ENCODE assay signal across 8 cellular contexts in genomic region chr20:7859371-7859802, GRCh38.
DNase-seq lines count a peak whose midpoint lies in the region; ATAC-seq and TF ChIP-seq lines count a peak whose summit lies in the region.

No MANE protein-coding gene starts in this region.

- no peak overlapping the region for H3K4me3 ChIP-seq in vagina

- peaks cover 14% of the 10 kb centered on the region for H3K4me1 Mint-ChIP-seq in brain
- no peaks in the 10 kb centered on the region for H3K4me1 Mint-ChIP-seq in activated T-cell treated with anti-CD3 and anti-CD28 coated beads, Interleukin-2, amount 50 U/mL, for 4 hours (ENCODE audit: low read depth)

- TF ChIP-seq CTCF in brain (conservative IDR thresholded peaks at IDR 0.05) (peak; percentile 75 to 78), vagina (IDR thresholded peaks at IDR 0.05) (no peak)

- no peaks in the 10 kb centered on the region for H3K4me1 ChIP-seq in vagina

- peak overlapping the region in 1 of 5 experiments; percentile 6 for H3K27ac Mint-ChIP-seq in brain

- no peak for TF ChIP-seq POLR2A in vagina (IDR thresholded peaks at IDR 0.05)

- no peaks in the 10 kb centered on the region for H3K9me3 ChIP-seq in vagina

- ATAC-seq in HG03196 (IDR thresholded peaks at IDR 0.05; ENCODE audit: unreplicated experiment) (peak; percentile 64), GM19455 (IDR thresholded peaks at IDR 0.05; ENCODE audit: unreplicated experiment) (no peak)
- no peak for ATAC-seq in activated T-cell treated with anti-CD3 and anti-CD28 coated beads, Interleukin-2, amount 50 U/mL, for 4 hours

- H3K27me3 ChIP-seq in vagina = no peaks in the 10 kb centered on the region

- DNase-seq in EH (ENCODE audit: low read depth) = peak; percentile 68
- peak; percentile 38 to 63 for DNase-seq in NCI-H526 (lab: John Stamatoyannopoulos, UW)
- DNase-seq in left kidney (ENCODE audit: low read depth, low spot score) = peak; percentile 74
- no peak for DNase-seq in activated T-cell treated with anti-CD3 and anti-CD28 coated beads, Interleukin-2, amount 50 U/mL, for 4 hours
- DNase-seq in vagina (ENCODE audit: extremely low spot score in 2 of 2) = no peak

- intact Hi-C loops in vagina (cut with DNase I) = no loop called here

- no peaks in the 10 kb centered on the region for H3K36me3 Mint-ChIP-seq in brain
- no peaks in the 10 kb centered on the region for H3K36me3 Mint-ChIP-seq in activated T-cell treated with anti-CD3 and anti-CD28 coated beads, Interleukin-2, amount 50 U/mL, for 4 hours (ENCODE audit: insufficient read depth)

- peaks cover 0 to 3% (median 0%) of the 10 kb centered on the region in 5 experiments for H3K9me3 Mint-ChIP-seq in brain
- H3K9me3 Mint-ChIP-seq in activated T-cell treated with anti-CD3 and anti-CD28 coated beads, Interleukin-2, amount 50 U/mL, for 4 hours = no peaks in the 10 kb centered on the region

- no peak overlapping the region for H3K27ac ChIP-seq in vagina

- peaks cover 3% of the 10 kb centered on the region for H3K27me3 Mint-ChIP-seq in brain
- peaks cover 6% of the 10 kb centered on the region for H3K27me3 Mint-ChIP-seq in activated T-cell treated with anti-CD3 and anti-CD28 coated beads, Interleukin-2, amount 50 U/mL, for 4 hours (ENCODE audit: low read depth)

- H3K36me3 ChIP-seq in vagina = no peaks in the 10 kb centered on the region

- no peak overlapping the region for H3K4me3 Mint-ChIP-seq in brain
- H3K4me3 Mint-ChIP-seq in activated T-cell treated with anti-CD3 and anti-CD28 coated beads, Interleukin-2, amount 50 U/mL, for 4 hours = no peak overlapping the region

Comparison
In these comparisons a context has a peak if more than half of its experiments do, and no peak if none do; other contexts are left out.
1. DNase-seq: peak in EH (single experiment), NCI-H526 (2 of 2) and left kidney (single experiment); none in activated T-cell treated with anti-CD3 and anti-CD28 coated beads, Interleukin-2, amount 50 U/mL, for 4 hours (single experiment) and vagina (0 of 2).
2. CTCF ChIP-seq: peak in brain (2 of 2); none in vagina (0 of 3).